2 cellular contexts compared by ENCODE assay signal in the genomic region with DNA sequence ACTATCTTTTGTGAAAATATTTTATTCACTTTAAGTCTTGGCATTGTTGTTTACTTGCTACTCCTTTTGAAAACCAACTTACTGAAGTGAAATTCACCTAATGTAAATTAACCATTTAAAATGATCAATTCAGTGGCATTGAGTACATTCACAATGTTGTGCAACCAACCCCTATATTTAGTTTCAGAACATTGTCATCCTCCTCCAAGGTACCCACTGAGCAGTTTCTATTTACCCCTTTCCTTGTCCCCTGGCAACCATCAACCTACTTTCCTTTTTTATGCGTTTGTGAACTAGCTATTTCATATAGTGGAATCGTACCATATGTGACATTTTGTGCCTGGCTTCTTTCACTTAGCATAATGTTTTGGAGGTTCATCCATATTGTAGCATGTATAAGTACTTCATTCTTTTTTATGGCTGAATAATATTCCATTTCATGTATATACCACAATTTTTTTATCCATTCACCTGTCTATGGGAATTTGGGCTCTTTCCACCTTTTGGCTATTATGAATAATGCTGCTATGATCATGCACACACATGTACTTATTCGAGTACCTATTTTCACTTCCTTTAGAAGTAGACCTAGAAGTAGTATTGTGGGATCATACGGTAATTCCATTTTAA.
TF ChIP-seq lines count a peak whose summit lies in the region.

No MANE protein-coding gene starts in this region.

TF ChIP-seq in SK-N-SH treated with all-trans-retinoic acid at 6 μM for 48 hours, 23 proteins besides CTCF, POLR2A, EP300 and RAD21 (continued from another document):
- TF ChIP-seq, protein P1, sequence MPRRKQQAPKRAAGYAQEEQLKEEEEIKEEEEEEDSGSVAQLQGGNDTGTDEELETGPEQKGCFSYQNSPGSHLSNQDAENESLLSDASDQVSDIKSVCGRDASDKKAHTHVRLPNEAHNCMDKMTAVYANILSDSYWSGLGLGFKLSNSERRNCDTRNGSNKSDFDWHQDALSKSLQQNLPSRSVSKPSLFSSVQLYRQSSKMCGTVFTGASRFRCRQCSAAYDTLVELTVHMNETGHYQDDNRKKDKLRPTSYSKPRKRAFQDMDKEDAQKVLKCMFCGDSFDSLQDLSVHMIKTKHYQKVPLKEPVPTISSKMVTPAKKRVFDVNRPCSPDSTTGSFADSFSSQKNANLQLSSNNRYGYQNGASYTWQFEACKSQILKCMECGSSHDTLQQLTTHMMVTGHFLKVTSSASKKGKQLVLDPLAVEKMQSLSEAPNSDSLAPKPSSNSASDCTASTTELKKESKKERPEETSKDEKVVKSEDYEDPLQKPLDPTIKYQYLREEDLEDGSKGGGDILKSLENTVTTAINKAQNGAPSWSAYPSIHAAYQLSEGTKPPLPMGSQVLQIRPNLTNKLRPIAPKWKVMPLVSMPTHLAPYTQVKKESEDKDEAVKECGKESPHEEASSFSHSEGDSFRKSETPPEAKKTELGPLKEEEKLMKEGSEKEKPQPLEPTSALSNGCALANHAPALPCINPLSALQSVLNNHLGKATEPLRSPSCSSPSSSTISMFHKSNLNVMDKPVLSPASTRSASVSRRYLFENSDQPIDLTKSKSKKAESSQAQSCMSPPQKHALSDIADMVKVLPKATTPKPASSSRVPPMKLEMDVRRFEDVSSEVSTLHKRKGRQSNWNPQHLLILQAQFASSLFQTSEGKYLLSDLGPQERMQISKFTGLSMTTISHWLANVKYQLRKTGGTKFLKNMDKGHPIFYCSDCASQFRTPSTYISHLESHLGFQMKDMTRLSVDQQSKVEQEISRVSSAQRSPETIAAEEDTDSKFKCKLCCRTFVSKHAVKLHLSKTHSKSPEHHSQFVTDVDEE (CRISPR knock-in tag; IDR thresholded peaks at IDR 0.05), result no peak
- TF ChIP-seq ZC3H10 (CRISPR knock-in tag; IDR thresholded peaks at IDR 0.05) (no peak), CSDC2 (CRISPR knock-in tag; IDR thresholded peaks at IDR 0.05) (no peak), RARB (CRISPR knock-in tag; IDR thresholded peaks at IDR 0.05) (no peak)
TF ChIP-seq in SK-N-SH treated with all-trans-retinoic acid at 6 μM for 48 hours: peak in this region for 1.

TF ChIP-seq in SK-N-SH, 30 proteins besides CTCF, POLR2A, EP300 and RAD21:
- TF ChIP-seq, protein P2, sequence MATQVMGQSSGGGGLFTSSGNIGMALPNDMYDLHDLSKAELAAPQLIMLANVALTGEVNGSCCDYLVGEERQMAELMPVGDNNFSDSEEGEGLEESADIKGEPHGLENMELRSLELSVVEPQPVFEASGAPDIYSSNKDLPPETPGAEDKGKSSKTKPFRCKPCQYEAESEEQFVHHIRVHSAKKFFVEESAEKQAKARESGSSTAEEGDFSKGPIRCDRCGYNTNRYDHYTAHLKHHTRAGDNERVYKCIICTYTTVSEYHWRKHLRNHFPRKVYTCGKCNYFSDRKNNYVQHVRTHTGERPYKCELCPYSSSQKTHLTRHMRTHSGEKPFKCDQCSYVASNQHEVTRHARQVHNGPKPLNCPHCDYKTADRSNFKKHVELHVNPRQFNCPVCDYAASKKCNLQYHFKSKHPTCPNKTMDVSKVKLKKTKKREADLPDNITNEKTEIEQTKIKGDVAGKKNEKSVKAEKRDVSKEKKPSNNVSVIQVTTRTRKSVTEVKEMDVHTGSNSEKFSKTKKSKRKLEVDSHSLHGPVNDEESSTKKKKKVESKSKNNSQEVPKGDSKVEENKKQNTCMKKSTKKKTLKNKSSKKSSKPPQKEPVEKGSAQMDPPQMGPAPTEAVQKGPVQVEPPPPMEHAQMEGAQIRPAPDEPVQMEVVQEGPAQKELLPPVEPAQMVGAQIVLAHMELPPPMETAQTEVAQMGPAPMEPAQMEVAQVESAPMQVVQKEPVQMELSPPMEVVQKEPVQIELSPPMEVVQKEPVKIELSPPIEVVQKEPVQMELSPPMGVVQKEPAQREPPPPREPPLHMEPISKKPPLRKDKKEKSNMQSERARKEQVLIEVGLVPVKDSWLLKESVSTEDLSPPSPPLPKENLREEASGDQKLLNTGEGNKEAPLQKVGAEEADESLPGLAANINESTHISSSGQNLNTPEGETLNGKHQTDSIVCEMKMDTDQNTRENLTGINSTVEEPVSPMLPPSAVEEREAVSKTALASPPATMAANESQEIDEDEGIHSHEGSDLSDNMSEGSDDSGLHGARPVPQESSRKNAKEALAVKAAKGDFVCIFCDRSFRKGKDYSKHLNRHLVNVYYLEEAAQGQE (IDR thresholded peaks at IDR 0.05; ENCODE audit: low read depth, low read length), result no peak
